1 cellular context compared by ENCODE assay signal in genomic region chr19:3849092-3849491, GRCh38.
TF ChIP-seq lines count a peak whose summit lies in the region.

No MANE protein-coding gene starts in this region.

TF ChIP-seq in K562, 482 proteins besides CTCF, POLR2A, EP300 and RAD21 (continues in another document):
- TF ChIP-seq MGA (IDR thresholded peaks at IDR 0.05) (no peak), BDP1 (IDR thresholded peaks at IDR 0.05; ENCODE audit: insufficient read depth, insufficient read length) (no peak), TFAP4 (CRISPR knock-in tag; IDR thresholded peaks at IDR 0.05; ENCODE audit: borderline replicate concordance) (peak; percentile 30; the same call in 1 of the 2 replicates), ZNF561 (CRISPR knock-in tag; conservative IDR thresholded peaks at IDR 0.05) (no peak), HEY1 (CRISPR knock-in tag; IDR thresholded peaks at IDR 0.05; ENCODE audit: borderline replicate concordance) (no peak), DEAF1 (CRISPR knock-in tag; IDR thresholded peaks at IDR 0.05) (peak; percentile 56; the same call in 1 of the 2 replicates), SRSF7 (optimal IDR thresholded peaks at IDR 0.05; ENCODE audit: low read depth, low read length) (no peak), OTX1 (CRISPR knock-in tag; IDR thresholded peaks at IDR 0.05) (no peak), DDX20 (tag; IDR thresholded peaks at IDR 0.05; ENCODE audit: low read depth) (no peak), GTF3C2 (IDR thresholded peaks at IDR 0.05; ENCODE audit: borderline replicate concordance, extremely low read depth, insufficient read length) (no peak), HMGN3 (IDR thresholded peaks at IDR 0.05; ENCODE audit: borderline replicate concordance, extremely low read depth, insufficient read length, low read depth, low read length) (no peak), FOXJ2 (tag; IDR thresholded peaks at IDR 0.05) (no peak), ZNF324 (CRISPR knock-in tag; IDR thresholded peaks at IDR 0.05) (no peak), NFE2L1 (tag; IDR thresholded peaks at IDR 0.05; ENCODE audit: borderline replicate concordance, low read depth) (no peak), TFAM (CRISPR knock-in tag; conservative IDR thresholded peaks at IDR 0.05) (no peak), SMC3 (conservative IDR thresholded peaks at IDR 0.05; ENCODE audit: insufficient read depth, low read depth, low read length) (peak; percentile 79), SAP30 (IDR thresholded peaks at IDR 0.05; ENCODE audit: borderline replicate concordance, insufficient read depth, low read depth, low read length, poor library complexity, severe bottlenecking) (no peak), CAMTA2 (CRISPR knock-in tag; conservative IDR thresholded peaks at IDR 0.05) (no peak), POLR2B (IDR thresholded peaks at IDR 0.05; ENCODE audit: low read depth, partially characterized antibody) (no peak), XRCC4 (IDR thresholded peaks at IDR 0.05; ENCODE audit: extremely low read depth, insufficient read depth, insufficient read length) (no peak), KHSRP (IDR thresholded peaks at IDR 0.05) (no peak), ZNF384 (IDR thresholded peaks at IDR 0.05; ENCODE audit: low read depth, low read length) (no peak), YY1 (IDR thresholded peaks at IDR 0.05; ENCODE audit: borderline replicate concordance in 1 of 3, control insufficient read depth in 1 of 3, extremely low read depth in 1 of 3, insufficient read depth in 3 of 3, insufficient read length in 1 of 3, insufficient replicate concordance in 2 of 3, low read depth in 1 of 3, low read length in 2 of 3) (peak in 1 of 3 experiments; percentile 15), NR3C1 (CRISPR knock-in tag; IDR thresholded peaks at IDR 0.05) (no peak), HMG20B (CRISPR knock-in tag; IDR thresholded peaks at IDR 0.05) (no peak), ESRRB (CRISPR knock-in tag; IDR thresholded peaks at IDR 0.05; ENCODE audit: borderline replicate concordance) (no peak), ZNF143 (CRISPR knock-in tag; IDR thresholded peaks at IDR 0.05) (no peak), TAF7 (tag; IDR thresholded peaks at IDR 0.05) (no peak), PRDM10 (IDR thresholded peaks at IDR 0.05; ENCODE audit: partially characterized antibody) (no peak), BCL6 (CRISPR knock-in tag; IDR thresholded peaks at IDR 0.05) (no peak), ILF3 (IDR thresholded peaks at IDR 0.05; ENCODE audit: borderline replicate concordance) (no peak)
- TF ChIP-seq, protein P1, sequence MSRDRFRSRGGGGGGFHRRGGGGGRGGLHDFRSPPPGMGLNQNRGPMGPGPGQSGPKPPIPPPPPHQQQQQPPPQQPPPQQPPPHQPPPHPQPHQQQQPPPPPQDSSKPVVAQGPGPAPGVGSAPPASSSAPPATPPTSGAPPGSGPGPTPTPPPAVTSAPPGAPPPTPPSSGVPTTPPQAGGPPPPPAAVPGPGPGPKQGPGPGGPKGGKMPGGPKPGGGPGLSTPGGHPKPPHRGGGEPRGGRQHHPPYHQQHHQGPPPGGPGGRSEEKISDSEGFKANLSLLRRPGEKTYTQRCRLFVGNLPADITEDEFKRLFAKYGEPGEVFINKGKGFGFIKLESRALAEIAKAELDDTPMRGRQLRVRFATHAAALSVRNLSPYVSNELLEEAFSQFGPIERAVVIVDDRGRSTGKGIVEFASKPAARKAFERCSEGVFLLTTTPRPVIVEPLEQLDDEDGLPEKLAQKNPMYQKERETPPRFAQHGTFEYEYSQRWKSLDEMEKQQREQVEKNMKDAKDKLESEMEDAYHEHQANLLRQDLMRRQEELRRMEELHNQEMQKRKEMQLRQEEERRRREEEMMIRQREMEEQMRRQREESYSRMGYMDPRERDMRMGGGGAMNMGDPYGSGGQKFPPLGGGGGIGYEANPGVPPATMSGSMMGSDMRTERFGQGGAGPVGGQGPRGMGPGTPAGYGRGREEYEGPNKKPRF (IDR thresholded peaks at IDR 0.05; ENCODE audit: low read depth, low read length), result no peak
- TF ChIP-seq, protein P2, sequence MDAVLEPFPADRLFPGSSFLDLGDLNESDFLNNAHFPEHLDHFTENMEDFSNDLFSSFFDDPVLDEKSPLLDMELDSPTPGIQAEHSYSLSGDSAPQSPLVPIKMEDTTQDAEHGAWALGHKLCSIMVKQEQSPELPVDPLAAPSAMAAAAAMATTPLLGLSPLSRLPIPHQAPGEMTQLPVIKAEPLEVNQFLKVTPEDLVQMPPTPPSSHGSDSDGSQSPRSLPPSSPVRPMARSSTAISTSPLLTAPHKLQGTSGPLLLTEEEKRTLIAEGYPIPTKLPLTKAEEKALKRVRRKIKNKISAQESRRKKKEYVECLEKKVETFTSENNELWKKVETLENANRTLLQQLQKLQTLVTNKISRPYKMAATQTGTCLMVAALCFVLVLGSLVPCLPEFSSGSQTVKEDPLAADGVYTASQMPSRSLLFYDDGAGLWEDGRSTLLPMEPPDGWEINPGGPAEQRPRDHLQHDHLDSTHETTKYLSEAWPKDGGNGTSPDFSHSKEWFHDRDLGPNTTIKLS (IDR thresholded peaks at IDR 0.05; ENCODE audit: borderline replicate concordance, low read depth), result 0 out of 2 replicates have a peak, but pooled peaks have one; percentile 17
